In the genomic region with DNA sequence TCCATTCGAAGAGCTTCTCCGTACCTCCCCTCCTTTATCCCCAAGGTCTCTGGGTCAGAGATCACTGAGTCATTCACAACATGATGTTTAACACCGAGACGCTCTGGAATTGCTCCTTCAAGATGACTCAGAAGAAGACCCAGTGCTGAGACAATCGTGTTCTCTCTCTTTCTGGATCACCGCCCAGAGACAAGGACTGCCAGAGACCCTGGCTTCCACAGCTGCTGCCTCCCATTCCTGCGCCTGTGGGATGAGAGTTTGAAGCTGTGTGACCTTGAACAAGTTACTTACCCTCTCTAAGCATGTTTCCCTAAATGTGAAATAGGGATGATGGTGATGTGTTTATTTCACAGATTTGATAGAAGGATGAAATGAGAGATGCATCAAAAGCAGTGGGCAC, we compare ENCODE assay signal across 14 cellular contexts. TPM values are rescaled to one million over a fixed set of nuclear protein-coding genes. Genes with fewer than 3 reads are reported as not detected.
DNase-seq lines count a peak whose midpoint lies in the region; TF ChIP-seq lines count a peak whose summit lies in the region.
"Not testable (repeated sequence)": the region's sequence is repeated elsewhere in the genome, so short reads cannot be mapped to it uniquely, and the experiment has no call there.
"Had no signal": no experiment of that assay in that cellular context is flagged by ENCODE, and none has a peak within 500 bp of the region (broad histone marks: within the 10 kb centered on the region; RNA-seq: fewer than 3 reads in every experiment).

No MANE protein-coding gene starts in this region.

- H2AFZ ChIP-seq in mesenchymal stem cell (ENCODE audit: low read depth, low read length), result not testable (repeated sequence)

- H3K14ac ChIP-seq in mesenchymal stem cell (ENCODE audit: low read length in 2 of 2), result not testable (repeated sequence)

- H2BK120ac ChIP-seq in mesenchymal stem cell (ENCODE audit: low read depth, low read length), result not testable (repeated sequence)

- DNase-seq in AG04450 (ENCODE audit: low read depth, low spot score), result peak; percentile 68
- DNase-seq in GM04504 (ENCODE audit: low read depth), result peak; percentile 34
- peak; percentile 73 for DNase-seq in LHCN-M2 (ENCODE audit: low read depth)
- DNase-seq in adipocyte (ENCODE audit: low read depth), result peak; percentile 20
- peak; percentile 82 for DNase-seq in choroid plexus epithelial cell (ENCODE audit: low read depth)
- peak; percentile 47 to 48 for DNase-seq in foreskin fibroblast
- DNase-seq in mesenchymal stem cell, result peak; percentile 43
- peak; percentile 54 to 58 for DNase-seq in uterus

- H3K4me3 ChIP-seq in AG04450 (ENCODE audit: low read depth, low read length); adipocyte (ENCODE audit: low read length); choroid plexus epithelial cell (ENCODE audit: low read depth, low read length); foreskin fibroblast (ENCODE audit: low read depth in 1 of 2, low read length in 2 of 2); mesenchymal stem cell (ENCODE audit: insufficient read depth in 1 of 2, low read depth in 1 of 2, low read length in 2 of 2); uterus: not testable (repeated sequence)

- H2AK5ac ChIP-seq in mesenchymal stem cell (ENCODE audit: low read length, severe bottlenecking), result not testable (repeated sequence)

- H3K4me2 ChIP-seq in mesenchymal stem cell (ENCODE audit: low read length, poor library complexity, severe bottlenecking), result not testable (repeated sequence)

- intact Hi-C loops in uterus (cut with DNase I; ENCODE audit: low total_unique reads), result not testable (repeated sequence)

- CTCF ChIA-PET in AG04450 (lab: Charles Lee), result not testable (repeated sequence)

- not testable (repeated sequence) for H3K18ac ChIP-seq in mesenchymal stem cell (ENCODE audit: low read depth in 1 of 2, low read length in 2 of 2)

- WGBS in mesenchymal stem cell, result 50% methylated on average over 5 of the region's 7 CpGs

- not testable (repeated sequence) for H3K23ac ChIP-seq in mesenchymal stem cell (ENCODE audit: low read length in 2 of 2)

- not testable (repeated sequence) for H2BK12ac ChIP-seq in mesenchymal stem cell (ENCODE audit: low read length in 2 of 2)

- H2BK5ac ChIP-seq in mesenchymal stem cell (ENCODE audit: low read depth, low read length, poor library complexity, severe bottlenecking), result not testable (repeated sequence)

- H2BK15ac ChIP-seq in mesenchymal stem cell (ENCODE audit: low read depth, poor library complexity, severe bottlenecking), result not testable (repeated sequence)

- H4K91ac ChIP-seq in mesenchymal stem cell (ENCODE audit: low read length), result not testable (repeated sequence)

- not testable (repeated sequence) for H4K8ac ChIP-seq in mesenchymal stem cell (ENCODE audit: low read length)

- TF ChIP-seq CTCF in AG04450 (IDR thresholded peaks at IDR 0.05; ENCODE audit: low read depth, low read length); choroid plexus epithelial cell (conservative IDR thresholded peaks at IDR 0.05; ENCODE audit: low read depth, low read length); foreskin fibroblast (IDR thresholded peaks at IDR 0.05; ENCODE audit: low read depth, low read length); uterus (IDR thresholded peaks at IDR 0.05): not testable (repeated sequence)

- H3K9ac ChIP-seq in adipocyte (ENCODE audit: low read length); mesenchymal stem cell (ENCODE audit: low read length): not testable (repeated sequence)

- not testable (repeated sequence) for H3K79me1 ChIP-seq in mesenchymal stem cell (replicated peaks; ENCODE audit: low read length, poor library complexity, severe bottlenecking)

- TF ChIP-seq POLR2A in uterus (IDR thresholded peaks at IDR 0.05), result not testable (repeated sequence)

- H3K9me3 ChIP-seq in AG04450 (ENCODE audit: control insufficient read depth, insufficient read depth, low read length); adipocyte (ENCODE audit: control insufficient read depth, low read length); mesenchymal stem cell (ENCODE audit: control insufficient read depth, low read length); uterus: not testable (repeated sequence)

- POLR2A ChIA-PET in AG04450 (lab: Yijun Ruan, JAX), result not testable (repeated sequence)

- not testable (repeated sequence) for H3K36me3 ChIP-seq in adipocyte (ENCODE audit: control insufficient read depth, insufficient read depth, low read length, severe bottlenecking); mesenchymal stem cell (ENCODE audit: control insufficient read depth in 1 of 2, insufficient read depth in 2 of 2, low read depth in 1 of 2, low read length in 2 of 2); uterus

- not testable (repeated sequence) for H3K4ac ChIP-seq in mesenchymal stem cell (ENCODE audit: low read depth in 1 of 2, low read length in 2 of 2)

- not testable (repeated sequence) for H3K27me3 ChIP-seq in AG04450 (ENCODE audit: control insufficient read depth, insufficient read depth, low read length); adipocyte (replicated peaks; ENCODE audit: control insufficient read depth, insufficient read depth, low read length); mesenchymal stem cell (ENCODE audit: control insufficient read depth in 1 of 2, insufficient read depth in 1 of 2, low read length in 2 of 2); uterus

- H3K4me1 ChIP-seq in adipocyte (ENCODE audit: control insufficient read depth, insufficient read depth, low read length); mesenchymal stem cell (ENCODE audit: control insufficient read depth, insufficient read depth, low read depth, low read length); uterus: not testable (repeated sequence)

- not testable (repeated sequence) for H3K27ac ChIP-seq in AG04450 (ENCODE audit: low read depth, low read length); mesenchymal stem cell (ENCODE audit: low read length, poor library complexity, severe bottlenecking); uterus

RNA-seq across cellular contexts. Expression of a gene that starts 38.8 kb away (rescaled TPM):
- not detected in 2 replicates for polyA plus RNA-seq in AG04450 (2011; rRNA removed)
- polyA minus RNA-seq in AG04450 (2011; rRNA and poly(A)+ RNA removed), result not detected in 2 replicates
- total RNA-seq in LHCN-M2 (2014; rRNA removed) (not detected in 2 replicates), uterus (not detected)
- polyA plus RNA-seq in LHCN-M2 (2012), result not detected
- not detected for polyA plus RNA-seq in mesenchymal stem cell (2013, experiment 1 of 2)
- not detected for polyA plus RNA-seq in mesenchymal stem cell (2013, experiment 2 of 2)
- total RNA-seq: B cell; Caco-2; CD4-positive, CD25-positive, alpha-beta regulatory T cell; G401; GM12878; H9 had no signal
- polyA plus RNA-seq: CD4-positive, CD25-positive, alpha-beta regulatory T cell; GM12878 had no signal

Comparison
In these comparisons a context has a peak if more than half of its experiments do, and no peak if none do; other contexts are left out.
1. DNase-seq: peak in every context shown above with its lines; median percentile 82 in choroid plexus epithelial cell; 73 in LHCN-M2; 68 in AG04450; 56 in uterus; 48 in foreskin fibroblast; 43 in mesenchymal stem cell; 34 in GM04504; 20 in adipocyte.